Comparison of ENCODE assay signal across 1 cellular context in the genomic region with DNA sequence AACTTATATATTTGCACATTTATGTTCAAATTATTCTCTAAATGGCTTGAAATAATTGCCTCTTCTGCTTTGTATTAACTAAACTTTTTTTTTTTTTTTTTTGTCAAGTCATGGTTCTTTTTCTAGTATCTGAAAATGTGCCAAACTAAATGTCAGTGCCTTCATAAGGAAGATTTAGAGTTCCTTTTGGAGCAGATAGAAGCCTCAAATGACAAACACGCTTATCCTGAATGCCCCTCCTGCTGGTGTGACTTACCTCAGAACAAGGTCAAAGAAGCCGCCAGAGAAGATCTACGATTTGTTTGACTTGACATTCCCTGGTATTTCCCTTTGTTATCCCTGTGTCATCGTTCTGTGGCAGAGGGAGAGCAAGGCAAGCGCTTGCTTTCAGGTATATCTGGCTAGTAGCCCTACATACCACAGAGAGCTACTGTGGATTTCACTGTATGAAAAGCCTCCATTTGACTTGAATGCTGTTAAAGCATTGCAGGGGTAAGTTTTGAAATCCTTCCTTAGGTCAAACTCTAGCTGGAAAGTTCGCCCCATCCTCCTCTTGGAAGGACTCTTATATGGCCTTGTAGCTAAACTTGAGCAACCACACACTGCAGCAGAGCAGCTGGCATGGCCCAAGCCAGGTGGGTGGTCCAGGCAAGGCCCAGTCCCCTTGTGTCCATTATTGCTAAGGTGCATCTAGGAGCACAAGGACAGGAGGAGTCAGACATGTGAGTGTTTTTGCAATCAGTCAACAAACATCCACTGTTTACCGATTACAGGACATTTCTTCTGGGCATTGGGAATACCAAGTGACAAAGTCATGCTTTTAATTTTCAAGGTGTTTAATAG.
TF ChIP-seq lines count a peak whose summit lies in the region.

No MANE protein-coding gene starts in this region.

TF ChIP-seq in HepG2, 621 proteins besides CTCF, POLR2A, EP300 and RAD21 (continued from another document and continues in another):
- TF ChIP-seq, protein P1, sequence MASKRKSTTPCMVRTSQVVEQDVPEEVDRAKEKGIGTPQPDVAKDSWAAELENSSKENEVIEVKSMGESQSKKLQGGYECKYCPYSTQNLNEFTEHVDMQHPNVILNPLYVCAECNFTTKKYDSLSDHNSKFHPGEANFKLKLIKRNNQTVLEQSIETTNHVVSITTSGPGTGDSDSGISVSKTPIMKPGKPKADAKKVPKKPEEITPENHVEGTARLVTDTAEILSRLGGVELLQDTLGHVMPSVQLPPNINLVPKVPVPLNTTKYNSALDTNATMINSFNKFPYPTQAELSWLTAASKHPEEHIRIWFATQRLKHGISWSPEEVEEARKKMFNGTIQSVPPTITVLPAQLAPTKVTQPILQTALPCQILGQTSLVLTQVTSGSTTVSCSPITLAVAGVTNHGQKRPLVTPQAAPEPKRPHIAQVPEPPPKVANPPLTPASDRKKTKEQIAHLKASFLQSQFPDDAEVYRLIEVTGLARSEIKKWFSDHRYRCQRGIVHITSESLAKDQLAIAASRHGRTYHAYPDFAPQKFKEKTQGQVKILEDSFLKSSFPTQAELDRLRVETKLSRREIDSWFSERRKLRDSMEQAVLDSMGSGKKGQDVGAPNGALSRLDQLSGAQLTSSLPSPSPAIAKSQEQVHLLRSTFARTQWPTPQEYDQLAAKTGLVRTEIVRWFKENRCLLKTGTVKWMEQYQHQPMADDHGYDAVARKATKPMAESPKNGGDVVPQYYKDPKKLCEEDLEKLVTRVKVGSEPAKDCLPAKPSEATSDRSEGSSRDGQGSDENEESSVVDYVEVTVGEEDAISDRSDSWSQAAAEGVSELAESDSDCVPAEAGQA (IDR thresholded peaks at IDR 0.05; ENCODE audit: low read depth), result peak; percentile 19; the same call in 1 of the 2 replicates
- TF ChIP-seq, protein P1 (CRISPR knock-in tag; IDR thresholded peaks at IDR 0.05; ENCODE audit: borderline replicate concordance), result 0 out of 2 replicates have a peak, but pooled peaks have one; percentile 44
- TF ChIP-seq TEAD2 (CRISPR knock-in tag; IDR thresholded peaks at IDR 0.05), result no peak
- TF ChIP-seq PCBP1 (IDR thresholded peaks at IDR 0.05; ENCODE audit: borderline replicate concordance, low read depth, low read length), result no peak
- TF ChIP-seq, protein P2, sequence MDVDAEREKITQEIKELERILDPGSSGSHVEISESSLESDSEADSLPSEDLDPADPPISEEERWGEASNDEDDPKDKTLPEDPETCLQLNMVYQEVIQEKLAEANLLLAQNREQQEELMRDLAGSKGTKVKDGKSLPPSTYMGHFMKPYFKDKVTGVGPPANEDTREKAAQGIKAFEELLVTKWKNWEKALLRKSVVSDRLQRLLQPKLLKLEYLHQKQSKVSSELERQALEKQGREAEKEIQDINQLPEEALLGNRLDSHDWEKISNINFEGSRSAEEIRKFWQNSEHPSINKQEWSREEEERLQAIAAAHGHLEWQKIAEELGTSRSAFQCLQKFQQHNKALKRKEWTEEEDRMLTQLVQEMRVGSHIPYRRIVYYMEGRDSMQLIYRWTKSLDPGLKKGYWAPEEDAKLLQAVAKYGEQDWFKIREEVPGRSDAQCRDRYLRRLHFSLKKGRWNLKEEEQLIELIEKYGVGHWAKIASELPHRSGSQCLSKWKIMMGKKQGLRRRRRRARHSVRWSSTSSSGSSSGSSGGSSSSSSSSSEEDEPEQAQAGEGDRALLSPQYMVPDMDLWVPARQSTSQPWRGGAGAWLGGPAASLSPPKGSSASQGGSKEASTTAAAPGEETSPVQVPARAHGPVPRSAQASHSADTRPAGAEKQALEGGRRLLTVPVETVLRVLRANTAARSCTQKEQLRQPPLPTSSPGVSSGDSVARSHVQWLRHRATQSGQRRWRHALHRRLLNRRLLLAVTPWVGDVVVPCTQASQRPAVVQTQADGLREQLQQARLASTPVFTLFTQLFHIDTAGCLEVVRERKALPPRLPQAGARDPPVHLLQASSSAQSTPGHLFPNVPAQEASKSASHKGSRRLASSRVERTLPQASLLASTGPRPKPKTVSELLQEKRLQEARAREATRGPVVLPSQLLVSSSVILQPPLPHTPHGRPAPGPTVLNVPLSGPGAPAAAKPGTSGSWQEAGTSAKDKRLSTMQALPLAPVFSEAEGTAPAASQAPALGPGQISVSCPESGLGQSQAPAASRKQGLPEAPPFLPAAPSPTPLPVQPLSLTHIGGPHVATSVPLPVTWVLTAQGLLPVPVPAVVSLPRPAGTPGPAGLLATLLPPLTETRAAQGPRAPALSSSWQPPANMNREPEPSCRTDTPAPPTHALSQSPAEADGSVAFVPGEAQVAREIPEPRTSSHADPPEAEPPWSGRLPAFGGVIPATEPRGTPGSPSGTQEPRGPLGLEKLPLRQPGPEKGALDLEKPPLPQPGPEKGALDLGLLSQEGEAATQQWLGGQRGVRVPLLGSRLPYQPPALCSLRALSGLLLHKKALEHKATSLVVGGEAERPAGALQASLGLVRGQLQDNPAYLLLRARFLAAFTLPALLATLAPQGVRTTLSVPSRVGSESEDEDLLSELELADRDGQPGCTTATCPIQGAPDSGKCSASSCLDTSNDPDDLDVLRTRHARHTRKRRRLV (CRISPR knock-in tag; IDR thresholded peaks at IDR 0.05), result no peak
- TF ChIP-seq, protein P3, sequence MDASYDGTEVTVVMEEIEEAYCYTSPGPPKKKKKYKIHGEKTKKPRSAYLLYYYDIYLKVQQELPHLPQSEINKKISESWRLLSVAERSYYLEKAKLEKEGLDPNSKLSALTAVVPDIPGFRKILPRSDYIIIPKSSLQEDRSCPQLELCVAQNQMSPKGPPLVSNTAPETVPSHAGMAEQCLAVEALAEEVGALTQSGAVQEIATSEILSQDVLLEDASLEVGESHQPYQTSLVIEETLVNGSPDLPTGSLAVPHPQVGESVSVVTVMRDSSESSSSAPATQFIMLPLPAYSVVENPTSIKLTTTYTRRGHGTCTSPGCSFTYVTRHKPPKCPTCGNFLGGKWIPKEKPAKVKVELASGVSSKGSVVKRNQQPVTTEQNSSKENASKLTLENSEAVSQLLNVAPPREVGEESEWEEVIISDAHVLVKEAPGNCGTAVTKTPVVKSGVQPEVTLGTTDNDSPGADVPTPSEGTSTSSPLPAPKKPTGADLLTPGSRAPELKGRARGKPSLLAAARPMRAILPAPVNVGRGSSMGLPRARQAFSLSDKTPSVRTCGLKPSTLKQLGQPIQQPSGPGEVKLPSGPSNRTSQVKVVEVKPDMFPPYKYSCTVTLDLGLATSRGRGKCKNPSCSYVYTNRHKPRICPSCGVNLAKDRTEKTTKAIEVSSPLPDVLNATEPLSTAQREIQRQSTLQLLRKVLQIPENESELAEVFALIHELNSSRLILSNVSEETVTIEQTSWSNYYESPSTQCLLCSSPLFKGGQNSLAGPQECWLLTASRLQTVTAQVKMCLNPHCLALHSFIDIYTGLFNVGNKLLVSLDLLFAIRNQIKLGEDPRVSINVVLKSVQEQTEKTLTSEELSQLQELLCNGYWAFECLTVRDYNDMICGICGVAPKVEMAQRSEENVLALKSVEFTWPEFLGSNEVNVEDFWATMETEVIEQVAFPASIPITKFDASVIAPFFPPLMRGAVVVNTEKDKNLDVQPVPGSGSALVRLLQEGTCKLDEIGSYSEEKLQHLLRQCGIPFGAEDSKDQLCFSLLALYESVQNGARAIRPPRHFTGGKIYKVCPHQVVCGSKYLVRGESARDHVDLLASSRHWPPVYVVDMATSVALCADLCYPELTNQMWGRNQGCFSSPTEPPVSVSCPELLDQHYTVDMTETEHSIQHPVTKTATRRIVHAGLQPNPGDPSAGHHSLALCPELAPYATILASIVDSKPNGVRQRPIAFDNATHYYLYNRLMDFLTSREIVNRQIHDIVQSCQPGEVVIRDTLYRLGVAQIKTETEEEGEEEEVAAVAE (CRISPR knock-in tag; IDR thresholded peaks at IDR 0.05; ENCODE audit: borderline replicate concordance), result peak; percentile 38; the same call in 1 of the 2 replicates
- TF ChIP-seq ZNF430 (CRISPR knock-in tag; IDR thresholded peaks at IDR 0.05), result no peak
- TF ChIP-seq ZNF616 (CRISPR knock-in tag; IDR thresholded peaks at IDR 0.05; ENCODE audit: low read depth), result no peak
- TF ChIP-seq JARID2 (CRISPR knock-in tag; IDR thresholded peaks at IDR 0.05; ENCODE audit: insufficient replicate concordance), result no peak
- TF ChIP-seq ASH2L (IDR thresholded peaks at IDR 0.05; ENCODE audit: insufficient read length, low read depth, low read length), result peak; percentile 66
- peak; percentile 53 for TF ChIP-seq POLR2G (IDR thresholded peaks at IDR 0.05; ENCODE audit: low read depth, low read length)
- TF ChIP-seq, protein P4, sequence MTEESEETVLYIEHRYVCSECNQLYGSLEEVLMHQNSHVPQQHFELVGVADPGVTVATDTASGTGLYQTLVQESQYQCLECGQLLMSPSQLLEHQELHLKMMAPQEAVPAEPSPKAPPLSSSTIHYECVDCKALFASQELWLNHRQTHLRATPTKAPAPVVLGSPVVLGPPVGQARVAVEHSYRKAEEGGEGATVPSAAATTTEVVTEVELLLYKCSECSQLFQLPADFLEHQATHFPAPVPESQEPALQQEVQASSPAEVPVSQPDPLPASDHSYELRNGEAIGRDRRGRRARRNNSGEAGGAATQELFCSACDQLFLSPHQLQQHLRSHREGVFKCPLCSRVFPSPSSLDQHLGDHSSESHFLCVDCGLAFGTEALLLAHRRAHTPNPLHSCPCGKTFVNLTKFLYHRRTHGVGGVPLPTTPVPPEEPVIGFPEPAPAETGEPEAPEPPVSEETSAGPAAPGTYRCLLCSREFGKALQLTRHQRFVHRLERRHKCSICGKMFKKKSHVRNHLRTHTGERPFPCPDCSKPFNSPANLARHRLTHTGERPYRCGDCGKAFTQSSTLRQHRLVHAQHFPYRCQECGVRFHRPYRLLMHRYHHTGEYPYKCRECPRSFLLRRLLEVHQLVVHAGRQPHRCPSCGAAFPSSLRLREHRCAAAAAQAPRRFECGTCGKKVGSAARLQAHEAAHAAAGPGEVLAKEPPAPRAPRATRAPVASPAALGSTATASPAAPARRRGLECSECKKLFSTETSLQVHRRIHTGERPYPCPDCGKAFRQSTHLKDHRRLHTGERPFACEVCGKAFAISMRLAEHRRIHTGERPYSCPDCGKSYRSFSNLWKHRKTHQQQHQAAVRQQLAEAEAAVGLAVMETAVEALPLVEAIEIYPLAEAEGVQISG (CRISPR knock-in tag; IDR thresholded peaks at IDR 0.05), result peak; percentile 57
- TF ChIP-seq ATM (IDR thresholded peaks at IDR 0.05; ENCODE audit: borderline replicate concordance), result no peak
- peak; percentile 72; the same call in 1 of the 2 replicates for TF ChIP-seq RCOR2 (CRISPR knock-in tag; IDR thresholded peaks at IDR 0.05)
- peak; percentile 89 for TF ChIP-seq SP5 (CRISPR knock-in tag; IDR thresholded peaks at IDR 0.05; ENCODE audit: borderline replicate concordance, low read depth)
- TF ChIP-seq, protein P5, sequence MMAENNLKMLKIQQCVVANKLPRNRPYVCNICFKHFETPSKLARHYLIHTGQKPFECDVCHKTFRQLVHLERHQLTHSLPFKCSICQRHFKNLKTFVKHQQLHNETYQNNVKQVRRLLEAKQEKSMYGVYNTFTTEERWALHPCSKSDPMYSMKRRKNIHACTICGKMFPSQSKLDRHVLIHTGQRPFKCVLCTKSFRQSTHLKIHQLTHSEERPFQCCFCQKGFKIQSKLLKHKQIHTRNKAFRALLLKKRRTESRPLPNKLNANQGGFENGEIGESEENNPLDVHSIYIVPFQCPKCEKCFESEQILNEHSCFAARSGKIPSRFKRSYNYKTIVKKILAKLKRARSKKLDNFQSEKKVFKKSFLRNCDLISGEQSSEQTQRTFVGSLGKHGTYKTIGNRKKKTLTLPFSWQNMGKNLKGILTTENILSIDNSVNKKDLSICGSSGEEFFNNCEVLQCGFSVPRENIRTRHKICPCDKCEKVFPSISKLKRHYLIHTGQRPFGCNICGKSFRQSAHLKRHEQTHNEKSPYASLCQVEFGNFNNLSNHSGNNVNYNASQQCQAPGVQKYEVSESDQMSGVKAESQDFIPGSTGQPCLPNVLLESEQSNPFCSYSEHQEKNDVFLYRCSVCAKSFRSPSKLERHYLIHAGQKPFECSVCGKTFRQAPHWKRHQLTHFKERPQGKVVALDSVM (CRISPR knock-in tag; IDR thresholded peaks at IDR 0.05), result no peak
- TF ChIP-seq ZNF451 (CRISPR knock-in tag; IDR thresholded peaks at IDR 0.05), result no peak
- TF ChIP-seq SETDB1 (CRISPR knock-in tag; IDR thresholded peaks at IDR 0.05; ENCODE audit: borderline replicate concordance), result no peak
- no peak for TF ChIP-seq ZNF296 (CRISPR knock-in tag; conservative IDR thresholded peaks at IDR 0.05)
- TF ChIP-seq PRMT3 (CRISPR knock-in tag; IDR thresholded peaks at IDR 0.05; ENCODE audit: borderline replicate concordance, low read depth), result no peak
- TF ChIP-seq ZNF792 (CRISPR knock-in tag; IDR thresholded peaks at IDR 0.05), result peak; percentile 43; the same call in 1 of the 2 replicates
- peak; percentile 38; the same call in 1 of the 2 replicates for TF ChIP-seq ZFY (CRISPR knock-in tag; IDR thresholded peaks at IDR 0.05)
- TF ChIP-seq, protein P6, sequence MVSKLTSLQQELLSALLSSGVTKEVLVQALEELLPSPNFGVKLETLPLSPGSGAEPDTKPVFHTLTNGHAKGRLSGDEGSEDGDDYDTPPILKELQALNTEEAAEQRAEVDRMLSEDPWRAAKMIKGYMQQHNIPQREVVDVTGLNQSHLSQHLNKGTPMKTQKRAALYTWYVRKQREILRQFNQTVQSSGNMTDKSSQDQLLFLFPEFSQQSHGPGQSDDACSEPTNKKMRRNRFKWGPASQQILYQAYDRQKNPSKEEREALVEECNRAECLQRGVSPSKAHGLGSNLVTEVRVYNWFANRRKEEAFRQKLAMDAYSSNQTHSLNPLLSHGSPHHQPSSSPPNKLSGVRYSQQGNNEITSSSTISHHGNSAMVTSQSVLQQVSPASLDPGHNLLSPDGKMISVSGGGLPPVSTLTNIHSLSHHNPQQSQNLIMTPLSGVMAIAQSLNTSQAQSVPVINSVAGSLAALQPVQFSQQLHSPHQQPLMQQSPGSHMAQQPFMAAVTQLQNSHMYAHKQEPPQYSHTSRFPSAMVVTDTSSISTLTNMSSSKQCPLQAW (CRISPR knock-in tag; IDR thresholded peaks at IDR 0.05), result no peak
